Comparison of ENCODE assay signal across 21 cellular contexts in the genomic region with DNA sequence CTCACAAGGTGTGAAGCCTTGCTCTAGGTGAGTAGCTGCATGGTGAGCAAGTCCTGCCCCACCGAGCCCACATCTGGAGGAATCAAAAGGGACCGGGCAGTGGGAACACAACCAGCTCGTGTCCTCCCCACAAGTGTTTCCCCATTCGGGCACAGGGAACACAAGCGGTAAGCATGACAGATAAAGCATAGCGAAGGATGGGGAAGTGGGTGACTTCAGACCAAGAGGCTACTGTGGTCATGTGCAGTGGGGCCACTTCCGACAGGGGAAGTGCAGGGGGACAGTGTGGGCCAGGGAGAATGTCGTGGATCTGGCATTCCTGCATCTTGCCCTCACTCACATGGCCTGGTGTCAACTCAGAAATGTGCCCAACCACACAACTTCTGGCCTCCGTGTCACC.
"Had no signal": no experiment of that assay in that cellular context is flagged by ENCODE, and none has a peak within 500 bp of the region (broad histone marks: within the 10 kb centered on the region; RNA-seq: fewer than 3 reads in every experiment).

No MANE protein-coding gene starts in this region.

- ATAC-seq: heart right ventricle; naive thymus-derived CD4-positive, alpha-beta T cell; pancreas; psoas muscle; stimulated activated memory B cell treated with anti-CD40 and anti-IgM and Interleukin-4, amounts not matched to agents 10 μg/mL and 1 μg/mL and 100 μg/mL, for 72 hours; stimulated activated naive CD8-positive, alpha-beta T cell treated with anti-CD3 and anti-CD28 coated beads, Interleukin-15, amount 100 ng/mL, for 72 hours had no signal

- H3K27ac ChIP-seq: heart right ventricle, pancreas, psoas muscle, VCaP had no signal

- DNase-seq: activated CD4-positive, alpha-beta T cell treated with anti-CD3 and anti-CD28 coated beads for 48 hours; activated CD4-positive, alpha-beta T cell treated with anti-CD3 and anti-CD28 coated beads, Interleukin-2, amount 50 U/mL, for 48 hours; activated CD8-positive, alpha-beta memory T cell treated with anti-CD3 and anti-CD28 coated beads, Interleukin-2, amount 50 U/mL, for 4 hours; activated gamma-delta T cell; activated naive CD4-positive, alpha-beta T cell treated with anti-CD3 and anti-CD28 coated beads, Interleukin-2, amount 10 ng/mL, durations not matched to agents 7 days and 5 days; activated naive CD8-positive, alpha-beta T cell treated with anti-CD3 and anti-CD28 coated beads, Interleukin-2, amount 10 ng/mL, durations not matched to agents 7 days and 5 days; activated T-cell treated with anti-CD3 and anti-CD28 coated beads, Interleukin-2, amount 50 U/mL, for 24 hours; central memory CD4-positive, alpha-beta T cell; foreskin fibroblast; heart right ventricle; midbrain; naive thymus-derived CD4-positive, alpha-beta T cell; pancreas; psoas muscle; stimulated activated CD4-positive, alpha-beta T cell treated with anti-CD3 and anti-CD28 coated beads, Interleukin-1b, Interleukin-23, amount 100 ng/mL, for 48 hours; stimulated activated CD4-positive, alpha-beta T cell treated with anti-CD3 and anti-CD28 coated beads, Interleukin-4, amount 100 ng/mL, for 4 hours; stimulated activated CD8-positive, alpha-beta memory T cell treated with anti-CD3 and anti-CD28 coated beads, Interleukin-4, amount 100 ng/mL, for 48 hours; stimulated activated naive CD8-positive, alpha-beta T cell treated with anti-CD3 and anti-CD28 coated beads, Interleukin-15, amount 100 ng/mL, for 72 hours had no signal

- H3K4me3 ChIP-seq: heart right ventricle, pancreas, psoas muscle, smooth muscle cell had no signal
